27 cellular contexts compared by ENCODE assay signal in the genomic region with DNA sequence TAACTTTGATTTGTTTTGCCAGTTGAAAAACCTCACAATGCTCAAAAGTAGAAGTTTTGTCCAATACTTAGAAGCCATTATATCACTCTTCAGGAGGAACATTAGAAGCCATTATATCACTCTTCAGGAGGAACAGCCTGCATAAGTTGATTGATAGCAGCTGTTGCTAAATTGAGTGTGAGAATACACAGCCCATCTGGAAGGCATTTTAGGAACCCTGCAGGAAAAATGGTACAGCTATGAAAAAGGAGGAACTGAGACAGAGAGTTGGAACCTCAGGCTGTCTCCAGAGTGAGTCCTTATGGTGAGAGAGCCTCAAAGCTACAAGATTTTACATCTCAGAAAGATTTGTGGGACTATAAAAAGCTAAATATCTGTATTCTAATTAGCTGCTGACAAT.
A peak's percentile ranks its signal among the peaks of the same experiment; 100 is the strongest.
DNase-seq lines count a peak whose midpoint lies in the region; ATAC-seq and TF ChIP-seq lines count a peak whose summit lies in the region.
"Had no signal": no experiment of that assay in that cellular context is flagged by ENCODE, and none has a peak within 500 bp of the region (broad histone marks: within the 10 kb centered on the region; RNA-seq: fewer than 3 reads in every experiment).

No MANE protein-coding gene starts in this region.

- H3K9me3 ChIP-seq in right atrium auricular region, result no peaks in the 10 kb centered on the region
- peaks cover 0 to 10% (median 0%) of the 10 kb centered on the region in 3 donors for H3K9me3 ChIP-seq in gastroesophageal sphincter
- no peaks in the 10 kb centered on the region for H3K9me3 ChIP-seq in ovary
- no peaks in the 10 kb centered on the region for H3K9me3 ChIP-seq in aorta (ENCODE audit: control insufficient read depth, low read length)
- H3K9me3 ChIP-seq: ascending aorta, BLaER1, suprapubic skin had no signal

- intact Hi-C loops in Right ventricle myocardium superior (cut with DNase I), result no loop called here
- intact Hi-C loops in ovary (cut with DNase I), result no loop called here
- intact Hi-C loops in aorta (cut with DNase I), result no loop called here

- ATAC-seq in Right ventricle myocardium superior (ENCODE audit: poor library complexity) (peak; percentile 86), gastroesophageal sphincter (peak; percentile 57), aorta (ENCODE audit: low FRiP score) (no peak)
- ATAC-seq: activated naive CD4-positive, alpha-beta T cell treated with anti-CD3 and anti-CD28 coated beads, Interleukin-2, amount 50 U/mL, for 72 hours; activated T-helper 17 cell treated with anti-CD3 and anti-CD28 coated beads, Interleukin-2, amount 50 U/mL, for 72 hours; left colon; stimulated activated naive B cell treated with anti-CD40 and anti-IgM and Interleukin-4, amounts not matched to agents 10 μg/mL and 1 μg/mL and 100 μg/mL, for 72 hours had no signal

- TF ChIP-seq POLR2A in gastroesophageal sphincter (IDR thresholded peaks at IDR 0.05), result no peak
- TF ChIP-seq POLR2A in ovary (IDR thresholded peaks at IDR 0.05), result no peak

- H3K4me3 ChIP-seq in right atrium auricular region, result no peak overlapping the region
- H3K4me3 ChIP-seq in gastroesophageal sphincter, result no peak overlapping the region
- no peak overlapping the region for H3K4me3 ChIP-seq in ovary
- no peak overlapping the region for H3K4me3 ChIP-seq in aorta (ENCODE audit: low read length in 2 of 2)
- H3K4me3 ChIP-seq: ascending aorta, BLaER1, spleen, suprapubic skin had no signal

- H3K4me1 ChIP-seq in right atrium auricular region, result no peaks in the 10 kb centered on the region
- no peaks in the 10 kb centered on the region for H3K4me1 ChIP-seq in gastroesophageal sphincter
- H3K4me1 ChIP-seq in ovary (ENCODE audit: insufficient read depth), result no peaks in the 10 kb centered on the region
- H3K4me1 ChIP-seq in aorta (ENCODE audit: control insufficient read depth in 1 of 2, insufficient read depth in 2 of 2, low read length in 2 of 2), result no peaks in the 10 kb centered on the region
- H3K4me1 ChIP-seq: ascending aorta, BLaER1, spleen had no signal

- H3K27me3 ChIP-seq in right atrium auricular region (no peaks in the 10 kb centered on the region), gastroesophageal sphincter (no peaks in the 10 kb centered on the region), ovary (no peaks in the 10 kb centered on the region), aorta (ENCODE audit: control insufficient read depth in 1 of 2, insufficient read depth in 2 of 2, low read length in 1 of 2) (no peaks in the 10 kb centered on the region)
- H3K27me3 ChIP-seq: ascending aorta, BLaER1, spleen, suprapubic skin had no signal

- H3K36me3 ChIP-seq in right atrium auricular region (no peaks in the 10 kb centered on the region), gastroesophageal sphincter (no peaks in the 10 kb centered on the region), ovary (no peaks in the 10 kb centered on the region), aorta (ENCODE audit: control insufficient read depth in 1 of 2, insufficient read depth in 2 of 2, low read length in 1 of 2) (no peaks in the 10 kb centered on the region)
- H3K36me3 ChIP-seq: ascending aorta, BLaER1, spleen, suprapubic skin had no signal

- TF ChIP-seq CTCF in right atrium auricular region (IDR thresholded peaks at IDR 0.05) (no peak), gastroesophageal sphincter (IDR thresholded peaks at IDR 0.05) (no peak), ovary (IDR thresholded peaks at IDR 0.05) (no peak)

- DNase-seq in Right ventricle myocardium superior (no peak), right atrium auricular region (ENCODE audit: low spot score) (no peak), NCI-H524 treated with DMSO at 0.1 percent for 48 hours (lab: John Stamatoyannopoulos, UW) (peak; percentile 66), ovary (no peak), aorta (no peak), cerebellar cortex (ENCODE audit: low spot score) (no peak)
- DNase-seq in stimulated activated CD4-positive, alpha-beta T cell treated with anti-CD3 and anti-CD28 coated beads, Interleukin-15, amount 100 ng/mL, for 24 hours, result no peak
- DNase-seq: activated CD8-positive, alpha-beta memory T cell treated with anti-CD3 and anti-CD28 coated beads, Interleukin-2, amount 50 U/mL, for 4 hours; COR-L47; DND-41; H9; left colon; naive B cell; NCI-H1048; NCI-H2029 treated with DMSO at 0.1 percent for 48 hours; NCI-H526; spleen; stimulated activated CD4-positive, alpha-beta T cell treated with anti-CD3 and anti-CD28 coated beads, Interleukin-4, amount 100 ng/mL, for 24 hours; stimulated activated naive B cell treated with anti-CD40 and anti-IgM and Interleukin-4, amounts not matched to agents 10 μg/mL and 1 μg/mL and 100 μg/mL, for 72 hours; T-helper 2 cell had no signal

- TF ChIP-seq EP300 in gastroesophageal sphincter (IDR thresholded peaks at IDR 0.05) (no peak), ovary (IDR thresholded peaks at IDR 0.05) (no peak)

- H3K27ac ChIP-seq in right atrium auricular region (no peak overlapping the region), gastroesophageal sphincter (no peak overlapping the region), ovary (no peak overlapping the region), aorta (ENCODE audit: low read depth in 1 of 2, low read length in 2 of 2) (no peak overlapping the region)
- H3K27ac ChIP-seq: ascending aorta, BLaER1, spleen, VCaP had no signal
